2 cellular contexts compared by ENCODE assay signal in genomic region chr13:23399254-23399796, GRCh38.
TF ChIP-seq lines count a peak whose summit lies in the region.

No MANE protein-coding gene starts in this region.

TF ChIP-seq in GM23338, 12 proteins besides CTCF, POLR2A, EP300 and RAD21:
- TF ChIP-seq STAT1 (IDR thresholded peaks at IDR 0.05; ENCODE audit: unreplicated experiment), result no peak
- no peak for TF ChIP-seq JUNB (IDR thresholded peaks at IDR 0.05; ENCODE audit: unreplicated experiment)
- no peak for TF ChIP-seq NANOG (IDR thresholded peaks at IDR 0.05; ENCODE audit: borderline replicate concordance)
- no peak for TF ChIP-seq REST (IDR thresholded peaks at IDR 0.05; ENCODE audit: unreplicated experiment)
- no peak for TF ChIP-seq POLR2AphosphoS5 (IDR thresholded peaks at IDR 0.05; ENCODE audit: low read depth)
- TF ChIP-seq ZNF462 (CRISPR knock-in tag; IDR thresholded peaks at IDR 0.05), result no peak
- no peak for TF ChIP-seq EZH2phosphoT487 (IDR thresholded peaks at IDR 0.05; ENCODE audit: unreplicated experiment)
- no peak for TF ChIP-seq ZNF331 (CRISPR knock-in tag; IDR thresholded peaks at IDR 0.05; ENCODE audit: low read depth)
- no peak for TF ChIP-seq CREB1 (CRISPR knock-in tag; IDR thresholded peaks at IDR 0.05; ENCODE audit: low read depth)
- TF ChIP-seq EZH2 (IDR thresholded peaks at IDR 0.05; ENCODE audit: low read depth, unreplicated experiment), result no peak
- no peak for TF ChIP-seq ETS1 (IDR thresholded peaks at IDR 0.05)
- no peak for TF ChIP-seq ZNF114 (CRISPR knock-in tag; IDR thresholded peaks at IDR 0.05)
TF ChIP-seq in GM23338: peak in this region for 0.

TF ChIP-seq in IMR-90, 13 proteins besides CTCF, POLR2A, EP300 and RAD21:
- TF ChIP-seq RCOR1 (IDR thresholded peaks at IDR 0.05; ENCODE audit: insufficient replicate concordance, low read length) (no peak), FOS (IDR thresholded peaks at IDR 0.05; ENCODE audit: low read depth, low read length) (no peak), CEBPB (IDR thresholded peaks at IDR 0.05; ENCODE audit: low read depth, low read length) (no peak), ELK1 (IDR thresholded peaks at IDR 0.05; ENCODE audit: borderline replicate concordance, low read depth, low read length) (no peak), MXI1 (IDR thresholded peaks at IDR 0.05; ENCODE audit: borderline replicate concordance, low read depth, low read length) (no peak), SMC3 (IDR thresholded peaks at IDR 0.05; ENCODE audit: low read depth, low read length) (no peak), NFE2L2 (IDR thresholded peaks at IDR 0.05; ENCODE audit: low read depth, low read length) (no peak), MAFK (IDR thresholded peaks at IDR 0.05; ENCODE audit: low read depth, low read length) (no peak), USF2 (IDR thresholded peaks at IDR 0.05; ENCODE audit: low read depth, low read length) (no peak), CHD1 (IDR thresholded peaks at IDR 0.05; ENCODE audit: low read depth, low read length) (no peak), BHLHE40 (IDR thresholded peaks at IDR 0.05; ENCODE audit: low read depth, low read length) (no peak), RFX5 (IDR thresholded peaks at IDR 0.05; ENCODE audit: low read depth, low read length) (no peak), MAZ (IDR thresholded peaks at IDR 0.05; ENCODE audit: borderline replicate concordance, low read depth, low read length) (no peak)
